1 cellular context compared by ENCODE assay signal in the genomic region with DNA sequence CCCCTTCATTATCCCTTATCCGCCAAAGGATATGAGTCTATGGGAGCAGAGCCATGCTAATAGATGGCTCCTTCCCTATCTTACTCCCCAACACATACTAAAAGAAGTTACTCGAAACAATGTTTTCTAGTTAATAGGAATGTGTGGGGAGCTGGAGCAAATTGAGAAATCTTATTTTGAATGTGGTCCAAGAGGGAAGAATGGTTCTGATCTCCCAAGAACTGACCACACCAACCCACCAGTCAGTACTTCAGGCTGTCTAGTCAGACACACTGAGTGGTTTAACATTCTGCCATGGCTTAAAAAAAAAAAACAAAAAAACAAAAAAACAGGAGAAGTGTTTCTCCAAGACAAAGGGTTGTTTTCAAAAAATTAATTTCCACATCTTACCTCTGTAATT.
TF ChIP-seq lines count a peak whose summit lies in the region.

No MANE protein-coding gene starts in this region.

TF ChIP-seq in endothelial cell of umbilical vein, 7 proteins besides CTCF, POLR2A, EP300 and RAD21 (continued from another document):
- TF ChIP-seq FOS (IDR thresholded peaks at IDR 0.05; ENCODE audit: borderline replicate concordance, insufficient read depth, low read length) (no peak), EZH2 (IDR thresholded peaks at IDR 0.05; ENCODE audit: borderline replicate concordance, low read depth, low read length, severe bottlenecking) (no peak), JUN (IDR thresholded peaks at IDR 0.05; ENCODE audit: borderline replicate concordance, insufficient read depth, insufficient read length, low read depth) (no peak), MYC (IDR thresholded peaks at IDR 0.05; ENCODE audit: low read depth, low read length) (no peak), GATA2 (IDR thresholded peaks at IDR 0.05; ENCODE audit: insufficient read depth, insufficient read length, low read depth, low read length) (no peak)
